ENCODE assay signal across 20 cellular contexts in genomic region chr6:48915591-48915990, GRCh38.
"Had no signal": no experiment of that assay in that cellular context is flagged by ENCODE, and none has a peak within 500 bp of the region (broad histone marks: within the 10 kb centered on the region; RNA-seq: fewer than 3 reads in every experiment).

No MANE protein-coding gene starts in this region.

- H3K4me1 ChIP-seq: esophagus muscularis mucosa, heart right ventricle, suprapubic skin, thyroid gland, upper lobe of left lung, uterus had no signal

- DNase-seq: effector memory CD4-positive, alpha-beta T cell; heart right ventricle; hypothalamus; kidney glomerular epithelial cell; mammary epithelial cell; mucosa of descending colon; naive thymus-derived CD8-positive, alpha-beta T cell; nucleus accumbens; ovary; right cardiac atrium; small intestine; stimulated activated CD4-positive, alpha-beta T cell treated with anti-CD3 and anti-CD28 coated beads, Interleukin-2, amount 100 ng/mL, for 48 hours; stimulated activated naive CD8-positive, alpha-beta T cell treated with anti-CD3 and anti-CD28 coated beads, Interleukin-15, Interleukin-2, amounts not matched to agents 100 U/mL and 50 U/mL, for 24 hours; thyroid gland; upper lobe of left lung; uterus had no signal

- H3K4me3 ChIP-seq: esophagus muscularis mucosa, heart right ventricle, mucosa of descending colon, ovary, suprapubic skin, thyroid gland, upper lobe of left lung, uterus had no signal

- FAIRE-seq: islet of Langerhans, small intestine had no signal

- H3K27ac Mint-ChIP-seq: naive thymus-derived CD8-positive, alpha-beta T cell had no signal

- H3K27me3 Mint-ChIP-seq: naive thymus-derived CD8-positive, alpha-beta T cell had no signal

- H3K4me1 Mint-ChIP-seq: naive thymus-derived CD8-positive, alpha-beta T cell had no signal

- H3K27ac ChIP-seq: epithelial cell of prostate, esophagus muscularis mucosa, heart right ventricle, ovary, suprapubic skin, thyroid gland, upper lobe of left lung, uterus had no signal

- H3K27me3 ChIP-seq: esophagus muscularis mucosa, heart right ventricle, ovary, suprapubic skin, thyroid gland, upper lobe of left lung, uterus had no signal

- H3K9me3 ChIP-seq: esophagus muscularis mucosa, mucosa of descending colon, ovary, suprapubic skin, thyroid gland, upper lobe of left lung, uterus had no signal

- H3K4me3 Mint-ChIP-seq: naive thymus-derived CD8-positive, alpha-beta T cell had no signal

- H3K36me3 ChIP-seq: esophagus muscularis mucosa, heart right ventricle, ovary, suprapubic skin, thyroid gland, upper lobe of left lung, uterus had no signal
